ENCODE assay signal across 1 cellular context in genomic region chr20:49748525-49748838, GRCh38.
TF ChIP-seq lines count a peak whose summit lies in the region.

No MANE protein-coding gene starts in this region.

TF ChIP-seq in K562, 482 proteins besides CTCF, POLR2A, EP300 and RAD21 (continued from another document):
- TF ChIP-seq ZBTB40 (IDR thresholded peaks at IDR 0.05) (peak; percentile 74), ZBTB40 (CRISPR knock-in tag; IDR thresholded peaks at IDR 0.05) (no peak)
